Comparison of ENCODE assay signal across 2 cellular contexts in genomic region chr2:104254017-104254416, GRCh38.
TF ChIP-seq lines count a peak whose summit lies in the region.

No MANE protein-coding gene starts in this region.

TF ChIP-seq in GM23338, 12 proteins besides CTCF, POLR2A, EP300 and RAD21 (continued from another document):
- TF ChIP-seq REST (IDR thresholded peaks at IDR 0.05; ENCODE audit: unreplicated experiment) (no peak), POLR2AphosphoS5 (IDR thresholded peaks at IDR 0.05; ENCODE audit: low read depth) (no peak), ZNF331 (CRISPR knock-in tag; IDR thresholded peaks at IDR 0.05; ENCODE audit: low read depth) (no peak), STAT1 (IDR thresholded peaks at IDR 0.05; ENCODE audit: unreplicated experiment) (no peak), ETS1 (IDR thresholded peaks at IDR 0.05) (no peak), ZNF114 (CRISPR knock-in tag; IDR thresholded peaks at IDR 0.05) (no peak), JUNB (IDR thresholded peaks at IDR 0.05; ENCODE audit: unreplicated experiment) (no peak), CREB1 (CRISPR knock-in tag; IDR thresholded peaks at IDR 0.05; ENCODE audit: low read depth) (no peak), EZH2 (IDR thresholded peaks at IDR 0.05; ENCODE audit: low read depth, unreplicated experiment) (no peak), NANOG (IDR thresholded peaks at IDR 0.05; ENCODE audit: borderline replicate concordance) (no peak), ZNF462 (CRISPR knock-in tag; IDR thresholded peaks at IDR 0.05) (no peak)

TF ChIP-seq in H1, 55 proteins besides CTCF, POLR2A, EP300 and RAD21 (continued from another document):
- TF ChIP-seq CBX8 (IDR thresholded peaks at IDR 0.05; ENCODE audit: borderline replicate concordance, low read depth, low read length) (no peak), SAP30 (IDR thresholded peaks at IDR 0.05; ENCODE audit: insufficient read depth, insufficient replicate concordance, low read length) (no peak), YY1 (IDR thresholded peaks at IDR 0.05; ENCODE audit: low read depth, low read length) (no peak), EZH2 (IDR thresholded peaks at IDR 0.05; ENCODE audit: low read depth, low read length, severe bottlenecking) (no peak)
